ENCODE assay signal across 23 cellular contexts in the genomic region with DNA sequence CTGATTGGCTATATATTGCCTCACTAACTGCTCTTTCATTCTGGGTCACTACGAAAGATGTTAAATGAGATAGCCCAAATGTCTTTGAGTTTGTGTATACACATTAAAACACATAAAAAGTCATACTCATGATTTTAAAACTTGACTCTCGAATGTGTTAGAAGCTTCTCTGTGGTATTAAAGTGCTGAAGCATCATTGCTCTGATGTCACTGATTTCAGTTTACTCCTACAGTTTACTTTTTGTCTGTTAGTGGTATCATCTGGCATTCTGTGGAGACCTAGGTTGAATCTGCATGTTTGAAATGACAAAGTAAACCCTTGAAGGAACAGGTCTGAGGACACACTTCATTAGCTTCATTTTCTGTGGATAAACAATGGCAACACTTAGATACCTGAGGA. TPM values are rescaled to one million over a fixed set of nuclear protein-coding genes. Genes with fewer than 3 reads are reported as not detected.
A peak's percentile ranks its signal among the peaks of the same experiment; 100 is the strongest.
DNase-seq lines count a peak whose midpoint lies in the region; ATAC-seq, FAIRE-seq and TF ChIP-seq lines count a peak whose summit lies in the region.
"Had no signal": no experiment of that assay in that cellular context is flagged by ENCODE, and none has a peak within 500 bp of the region (broad histone marks: within the 10 kb centered on the region; RNA-seq: fewer than 3 reads in every experiment).

No MANE protein-coding gene starts in this region.

- no peak overlapping the region for H2AFZ ChIP-seq in K562 (ENCODE audit: low read depth, low read length)

- no peaks in the 10 kb centered on the region for H3K9me1 ChIP-seq in K562 (ENCODE audit: control insufficient read depth, insufficient read depth, low read length)

- H3K27ac ChIP-seq in K562 (ENCODE audit: extremely low read depth, low read depth, low read length) (no peak overlapping the region), thyroid gland (peak overlapping the region; percentile 82 to 90 (median 83))

- H3K4me1 ChIP-seq in K562 (replicated peaks in 1 of 2; ENCODE audit: control insufficient read depth in 2 of 2, insufficient read depth in 2 of 2, low read length in 2 of 2) (peaks cover 20 to 28% of the 10 kb centered on the region in 2 experiments), thyroid gland (peaks cover 23 to 47% of the 10 kb centered on the region in 2 donors)
- H3K4me1 ChIP-seq: HAP-1 had no signal

- no peak overlapping the region for H3K9ac ChIP-seq in K562 (ENCODE audit: insufficient read depth in 1 of 2, low read depth in 2 of 2, low read length in 2 of 2)

- in situ Hi-C loops in K562 (cut with MboI) = no loop called here

- FAIRE-seq in K562 (lab: Jason Lieb, UNC) (peak; percentile 19), RCC 7860 (lab: Jason Lieb, UNC) (no peak)
- FAIRE-seq: GM12891, GM18507, H54 had no signal

- CTCF ChIA-PET in K562 (lab: Yijun Ruan, JAX; ENCODE audit: low intra/inter-chr PET ratio) = no interaction called here

- H3K9me3 ChIP-seq in K562 (replicated peaks; ENCODE audit: control insufficient read depth, insufficient read depth, low read depth, low read length) (no peaks in the 10 kb centered on the region), thyroid gland (no peaks in the 10 kb centered on the region)
- H3K9me3 ChIP-seq: HAP-1 had no signal

- no peaks in the 10 kb centered on the region for H3K79me2 ChIP-seq in K562 (ENCODE audit: control insufficient read depth, insufficient read depth, low read length)

- no peak for TF ChIP-seq POLR2A in K562 (conservative IDR thresholded peaks at IDR 0.05)
- no peak for TF ChIP-seq POLR2A in thyroid gland (IDR thresholded peaks at IDR 0.05)

- H3K4me3 ChIP-seq in K562 (no peak overlapping the region), thyroid gland (replicated peaks in 1 of 3) (no peak overlapping the region)
- H3K4me3 ChIP-seq: HAP-1 had no signal

- no peak for TF ChIP-seq EP300 in K562 (IDR thresholded peaks at IDR 0.05; ENCODE audit: low read length)

- no peaks in the 10 kb centered on the region for H4K20me1 ChIP-seq in K562 (replicated peaks; ENCODE audit: control insufficient read depth, insufficient read depth, low read length)

- H3K27me3 ChIP-seq in K562 (ENCODE audit: control insufficient read depth in 2 of 2, insufficient read depth in 2 of 2, low read length in 2 of 2) = no peaks in the 10 kb centered on the region
- H3K27me3 ChIP-seq in thyroid gland = no peaks in the 10 kb centered on the region

- no peak for TF ChIP-seq RAD21 in K562 (CRISPR knock-in tag; conservative IDR thresholded peaks at IDR 0.05 in 1 of 2, IDR thresholded peaks at IDR 0.05 in 1 of 2)

- no peak for ATAC-seq in K562

- POLR2A ChIA-PET in K562 (lab: Yijun Ruan, JAX) = interaction anchor here (0.8 kb wide), 1 partner anchor 12 kb away, joined by 3 read pairs; no protein-coding TSS in a partner anchor

- intact Hi-C loops in K562 (cut with micrococcal nuclease) (no loop called here), thyroid gland (cut with DNase I) (no loop called here)

- WGBS in K562 (ENCODE audit: insufficient coverage, low coverage, missing lambda C conversion rate) = 39% methylated on average over 2 of the region's 2 CpGs
- WGBS in thyroid gland, 2 donors = 59 to 65% methylated on average over 2 of the region's 2 CpGs

- no peaks in the 10 kb centered on the region for H3K36me3 ChIP-seq in K562 (ENCODE audit: control insufficient read depth, insufficient read depth, low read length)
- no peaks in the 10 kb centered on the region for H3K36me3 ChIP-seq in thyroid gland
- H3K36me3 ChIP-seq: HAP-1 had no signal

- TF ChIP-seq CTCF in K562 (IDR thresholded peaks at IDR 0.05 in 2 of 3, conservative IDR thresholded peaks at IDR 0.05 in 1 of 3; ENCODE audit: insufficient read depth in 2 of 3, low read depth in 1 of 3, low read length in 3 of 3) = no peak
- TF ChIP-seq CTCF in thyroid gland (IDR thresholded peaks at IDR 0.05) = no peak

- BruUV-seq in K562 (replicated peaks; lab: Mats Ljungman, UMichigan) = no TSS peak

- no peak overlapping the region for H3K4me2 ChIP-seq in K562 (ENCODE audit: insufficient read depth, low read length)

- DNase-seq in DMS53 (lab: John Stamatoyannopoulos, UW) = peak; percentile 67
- DNase-seq in DMS53 treated with DMSO at 0.1 percent for 48 hours (lab: John Stamatoyannopoulos, UW; ENCODE audit: unreplicated experiment) = peak; percentile 53
- no peak for DNase-seq in K562 (ENCODE audit: extremely low read depth in 1 of 4, low spot score in 3 of 4)
- no peak for DNase-seq in thyroid gland
- no peak for DNase-seq in DMS 273 (lab: John Stamatoyannopoulos, UW; ENCODE audit: unreplicated experiment)
- no peak for DNase-seq in RCC 7860 (ENCODE audit: low spot score)
- DNase-seq: C1 segment of cervical spinal cord; Calu3; CD4-positive, alpha-beta memory T cell; COR-L47; DMS153; DMS79 treated with DMSO at 0.1 percent for 48 hours; GF-D8; GOT3 had no signal

RNA-seq across cellular contexts. Expression of gene NT5DC4, which starts 10.7 kb away (rescaled TPM):
- total RNA-seq in K562 (2011; cell fraction: chromatin; rRNA removed; ENCODE audit: low replicate concordance) = 26.6 and 60.2 TPM in 2 replicates
- 32.0 and 34.7 TPM in 2 replicates for total RNA-seq in K562 (2011; cell fraction: nucleolus; rRNA removed)
- total RNA-seq in K562 (2011; cell fraction: nucleoplasm; rRNA removed) = 22.7 and 29.8 TPM in 2 replicates
- total RNA-seq in K562 (2014; rRNA removed) (0.94 and 1.0 TPM in 2 replicates), K562 (2014; rRNA removed; fragmentation: Illumina TruSeq; extraction: Trizol) (0.44 and 2.3 TPM in 2 replicates), K562 (2015; rRNA removed; fragmentation: Illumina TruSeq; extraction: Trizol) (0.45 and 0.65 TPM in 2 replicates), K562 (2021) (4.7 and 6.8 TPM in 2 replicates), thyroid gland (not detected)
- polyA plus RNA-seq in K562 (2011; rRNA removed) (3.4 and 6.9 TPM in 2 replicates), K562 (2014; fragmentation: Illumina TruSeq; extraction: Trizol) (0.56 and 1.8 TPM in 2 replicates), K562 (2014; fragmentation: Nextera tagmentation; extraction: Ambion mirVana) (1 to 10 TPM; 2.5 to 2.8 TPM), K562 (2014; rRNA removed) (1.6 and 5.0 TPM in 2 replicates)
- polyA plus RNA-seq in K562 (2011; cell fraction: cytosol; rRNA removed) = 0.65 and 1.6 TPM in 2 replicates
- polyA plus RNA-seq in K562 (2011; cell fraction: nucleus; rRNA removed) = 39.8 and 97.5 TPM in 2 replicates
- 1.3 and 9.4 TPM in 2 replicates for polyA plus RNA-seq in K562 (2012)
- polyA minus RNA-seq in K562 (2011; rRNA and poly(A)+ RNA removed) = 0.36 and 2.7 TPM in 2 replicates
- 8.7 TPM in 1 of 2 replicates, not detected in the other for polyA minus RNA-seq in K562 (2011; cell fraction: cytosol; rRNA and poly(A)+ RNA removed)
- 6.9 and 15.8 TPM in 2 replicates for polyA minus RNA-seq in K562 (2011; cell fraction: nucleus; rRNA and poly(A)+ RNA removed)
- total RNA-seq: A172; A673; CD4-positive, alpha-beta memory T cell; Daoy; G401 had no signal
- polyA plus RNA-seq: BJ; CD4-positive, alpha-beta memory T cell had no signal

RNA-seq across cellular contexts. Expression of gene CKAP2L, which starts 32.9 kb away (rescaled TPM):
- 12.0 and 31.2 TPM in 2 replicates for total RNA-seq in K562 (2011; cell fraction: chromatin; rRNA removed; ENCODE audit: low replicate concordance)
- total RNA-seq in K562 (2011; cell fraction: nucleolus; rRNA removed) = 9.5 and 10.3 TPM in 2 replicates
- total RNA-seq in K562 (2011; cell fraction: nucleoplasm; rRNA removed) = 20.5 and 28.5 TPM in 2 replicates
- total RNA-seq in K562 (2014; rRNA removed) (10.4 and 12.3 TPM in 2 replicates), K562 (2014; rRNA removed; fragmentation: Illumina TruSeq; extraction: Trizol) (14.2 and 16.9 TPM in 2 replicates), K562 (2015; rRNA removed; fragmentation: Illumina TruSeq; extraction: Trizol) (11.5 and 12.1 TPM in 2 replicates), K562 (2021) (17.6 and 18.6 TPM in 2 replicates), thyroid gland (under 1 TPM in 3 of 4 donors, not detected in 1; 0.13 to 0.29 (median 0.22) TPM)
- polyA plus RNA-seq in K562 (2011; rRNA removed) (15.8 and 18.5 TPM in 2 replicates), K562 (2014; fragmentation: Illumina TruSeq; extraction: Trizol) (20.3 and 21.9 TPM in 2 replicates), K562 (2014; fragmentation: Nextera tagmentation; extraction: Ambion mirVana) (10 to 100 TPM; 14.1 to 14.9 TPM), K562 (2014; rRNA removed) (10.9 and 13.2 TPM in 2 replicates)
- 2.9 and 6.0 TPM in 2 replicates for polyA plus RNA-seq in K562 (2011; cell fraction: cytosol; rRNA removed)
- polyA plus RNA-seq in K562 (2011; cell fraction: nucleus; rRNA removed) = 7.2 and 9.8 TPM in 2 replicates
- polyA plus RNA-seq in K562 (2012) = 12.2 and 19.9 TPM in 2 replicates
- polyA minus RNA-seq in K562 (2011; rRNA and poly(A)+ RNA removed) = 21.9 and 31.4 TPM in 2 replicates
- 4.9 and 6.4 TPM in 2 replicates for polyA minus RNA-seq in K562 (2011; cell fraction: cytosol; rRNA and poly(A)+ RNA removed)
- polyA minus RNA-seq in K562 (2011; cell fraction: nucleus; rRNA and poly(A)+ RNA removed) = 12.3 and 21.2 TPM in 2 replicates

RNA-seq across cellular contexts. Expression of gene IL1A, which starts 52.8 kb away (rescaled TPM):
- total RNA-seq in K562 (2011; cell fraction: chromatin; rRNA removed; ENCODE audit: low replicate concordance) = 0.32 TPM in 1 of 2 replicates, not detected in the other
- total RNA-seq in K562 (2011; cell fraction: nucleolus; rRNA removed) = not detected in 2 replicates
- total RNA-seq in K562 (2011; cell fraction: nucleoplasm; rRNA removed) = 0.46 TPM in 1 of 2 replicates, not detected in the other
- total RNA-seq in K562 (2014; rRNA removed) = 0.14 TPM in 1 of 2 replicates, not detected in the other
- total RNA-seq in K562 (2014; rRNA removed; fragmentation: Illumina TruSeq; extraction: Trizol) = 0.15 and 0.19 TPM in 2 replicates
- 0.08 TPM in 1 of 2 replicates, not detected in the other for total RNA-seq in K562 (2015; rRNA removed; fragmentation: Illumina TruSeq; extraction: Trizol)
- total RNA-seq in K562 (2021) = 0.09 TPM in 1 of 2 replicates, not detected in the other
- 0.07 and 0.09 TPM in 2 replicates for polyA plus RNA-seq in K562 (2011; rRNA removed)
- 0.09 TPM in 1 of 2 replicates, not detected in the other for polyA plus RNA-seq in K562 (2011; cell fraction: cytosol; rRNA removed)
- polyA plus RNA-seq in K562 (2011; cell fraction: nucleus; rRNA removed) = 0.11 and 0.13 TPM in 2 replicates
- polyA plus RNA-seq in K562 (2012) = 0.30 and 1.4 TPM in 2 replicates
- 0.08 and 0.15 TPM in 2 replicates for polyA plus RNA-seq in K562 (2014; fragmentation: Illumina TruSeq; extraction: Trizol)
- under 1 TPM in 1 of 2 experiments, not detected in 1; 0.27 TPM for polyA plus RNA-seq in K562 (2014; fragmentation: Nextera tagmentation; extraction: Ambion mirVana)
- polyA plus RNA-seq in K562 (2014; rRNA removed) = 0.03 TPM in 1 of 2 replicates, not detected in the other
- polyA minus RNA-seq in K562 (2011; rRNA and poly(A)+ RNA removed) = 0.07 TPM in 1 of 2 replicates, not detected in the other
- not detected in 2 replicates for polyA minus RNA-seq in K562 (2011; cell fraction: cytosol; rRNA and poly(A)+ RNA removed)
- not detected in 2 replicates for polyA minus RNA-seq in K562 (2011; cell fraction: nucleus; rRNA and poly(A)+ RNA removed)
- total RNA-seq in thyroid gland = under 1 TPM in 1 of 4 donors, not detected in 3; 0.40 TPM
- total RNA-seq: A172, G401 had no signal
- polyA plus RNA-seq: CD4-positive, alpha-beta memory T cell had no signal

Comparison
In these comparisons a context has a peak if more than half of its experiments do, and no peak if none do; other contexts are left out.
1. DNase-seq: peak in DMS53 (single experiment) and DMS53 treated with DMSO at 0.1 percent for 48 hours (single experiment); none in K562 (0 of 4), thyroid gland (0 of 2), DMS 273 (single experiment) and RCC 7860 (single experiment).
2. RNA of gene CKAP2L, which starts 32.9 kb away (total RNA-seq): 9.5 to 31.2 TPM in K562; 0.13 to 0.29 TPM in thyroid gland; every median in the first group is over 4 times any median in the second.